ENCODE assay signal across 2 cellular contexts in the genomic region with DNA sequence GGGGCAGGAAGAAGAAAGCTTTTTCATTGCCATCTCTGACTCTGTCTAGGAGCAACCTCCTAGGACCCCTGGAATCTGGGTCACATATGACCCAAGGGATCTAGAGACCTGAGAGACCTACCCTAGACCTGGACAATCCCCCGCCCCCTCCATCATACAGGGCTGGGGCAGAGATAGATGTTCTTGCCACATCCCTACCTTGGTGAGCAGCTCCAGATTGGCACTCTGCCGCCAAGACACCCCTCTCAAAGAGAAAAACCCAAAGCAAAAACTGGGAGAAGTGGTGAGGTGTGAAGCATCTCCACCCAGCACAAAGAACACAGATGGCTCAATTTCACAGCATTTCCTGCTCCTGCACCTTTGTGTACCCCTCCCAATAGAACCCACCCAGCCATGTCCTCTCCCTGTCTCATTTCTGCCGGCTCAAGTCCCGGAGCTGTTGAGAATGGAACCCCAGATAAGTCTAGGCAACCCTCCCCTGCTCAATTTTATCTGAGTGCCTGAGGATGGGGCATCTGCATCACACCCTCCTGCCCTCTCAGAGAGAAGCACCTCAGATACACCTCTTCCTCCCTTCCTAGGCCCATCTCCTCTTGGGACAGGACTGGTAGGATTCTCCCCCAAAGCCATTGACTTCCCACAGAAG.
TF ChIP-seq lines count a peak whose summit lies in the region.

No MANE protein-coding gene starts in this region.

TF ChIP-seq in SK-N-SH, 30 proteins besides CTCF, POLR2A, EP300 and RAD21:
- TF ChIP-seq, protein P1, sequence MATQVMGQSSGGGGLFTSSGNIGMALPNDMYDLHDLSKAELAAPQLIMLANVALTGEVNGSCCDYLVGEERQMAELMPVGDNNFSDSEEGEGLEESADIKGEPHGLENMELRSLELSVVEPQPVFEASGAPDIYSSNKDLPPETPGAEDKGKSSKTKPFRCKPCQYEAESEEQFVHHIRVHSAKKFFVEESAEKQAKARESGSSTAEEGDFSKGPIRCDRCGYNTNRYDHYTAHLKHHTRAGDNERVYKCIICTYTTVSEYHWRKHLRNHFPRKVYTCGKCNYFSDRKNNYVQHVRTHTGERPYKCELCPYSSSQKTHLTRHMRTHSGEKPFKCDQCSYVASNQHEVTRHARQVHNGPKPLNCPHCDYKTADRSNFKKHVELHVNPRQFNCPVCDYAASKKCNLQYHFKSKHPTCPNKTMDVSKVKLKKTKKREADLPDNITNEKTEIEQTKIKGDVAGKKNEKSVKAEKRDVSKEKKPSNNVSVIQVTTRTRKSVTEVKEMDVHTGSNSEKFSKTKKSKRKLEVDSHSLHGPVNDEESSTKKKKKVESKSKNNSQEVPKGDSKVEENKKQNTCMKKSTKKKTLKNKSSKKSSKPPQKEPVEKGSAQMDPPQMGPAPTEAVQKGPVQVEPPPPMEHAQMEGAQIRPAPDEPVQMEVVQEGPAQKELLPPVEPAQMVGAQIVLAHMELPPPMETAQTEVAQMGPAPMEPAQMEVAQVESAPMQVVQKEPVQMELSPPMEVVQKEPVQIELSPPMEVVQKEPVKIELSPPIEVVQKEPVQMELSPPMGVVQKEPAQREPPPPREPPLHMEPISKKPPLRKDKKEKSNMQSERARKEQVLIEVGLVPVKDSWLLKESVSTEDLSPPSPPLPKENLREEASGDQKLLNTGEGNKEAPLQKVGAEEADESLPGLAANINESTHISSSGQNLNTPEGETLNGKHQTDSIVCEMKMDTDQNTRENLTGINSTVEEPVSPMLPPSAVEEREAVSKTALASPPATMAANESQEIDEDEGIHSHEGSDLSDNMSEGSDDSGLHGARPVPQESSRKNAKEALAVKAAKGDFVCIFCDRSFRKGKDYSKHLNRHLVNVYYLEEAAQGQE (IDR thresholded peaks at IDR 0.05; ENCODE audit: low read depth, low read length), result no peak
- no peak for TF ChIP-seq RFX5 (IDR thresholded peaks at IDR 0.05; ENCODE audit: low read length)
- no peak for TF ChIP-seq SIN3A (IDR thresholded peaks at IDR 0.05; ENCODE audit: borderline replicate concordance, low read depth, low read length)
- no peak for TF ChIP-seq TAF1 (IDR thresholded peaks at IDR 0.05; ENCODE audit: borderline replicate concordance, low read depth, low read length)
- TF ChIP-seq FOXM1 (IDR thresholded peaks at IDR 0.05; ENCODE audit: low read depth), result no peak
- TF ChIP-seq POLR2AphosphoS5 (IDR thresholded peaks at IDR 0.05; ENCODE audit: low read depth, low read length), result no peak
- no peak for TF ChIP-seq TCF12 (IDR thresholded peaks at IDR 0.05)
- TF ChIP-seq, protein P2, sequence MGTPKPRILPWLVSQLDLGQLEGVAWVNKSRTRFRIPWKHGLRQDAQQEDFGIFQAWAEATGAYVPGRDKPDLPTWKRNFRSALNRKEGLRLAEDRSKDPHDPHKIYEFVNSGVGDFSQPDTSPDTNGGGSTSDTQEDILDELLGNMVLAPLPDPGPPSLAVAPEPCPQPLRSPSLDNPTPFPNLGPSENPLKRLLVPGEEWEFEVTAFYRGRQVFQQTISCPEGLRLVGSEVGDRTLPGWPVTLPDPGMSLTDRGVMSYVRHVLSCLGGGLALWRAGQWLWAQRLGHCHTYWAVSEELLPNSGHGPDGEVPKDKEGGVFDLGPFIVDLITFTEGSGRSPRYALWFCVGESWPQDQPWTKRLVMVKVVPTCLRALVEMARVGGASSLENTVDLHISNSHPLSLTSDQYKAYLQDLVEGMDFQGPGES (IDR thresholded peaks at IDR 0.05; ENCODE audit: low read depth, low read length), result no peak
- TF ChIP-seq RCOR1 (IDR thresholded peaks at IDR 0.05; ENCODE audit: low read length), result no peak
- TF ChIP-seq, protein P3, sequence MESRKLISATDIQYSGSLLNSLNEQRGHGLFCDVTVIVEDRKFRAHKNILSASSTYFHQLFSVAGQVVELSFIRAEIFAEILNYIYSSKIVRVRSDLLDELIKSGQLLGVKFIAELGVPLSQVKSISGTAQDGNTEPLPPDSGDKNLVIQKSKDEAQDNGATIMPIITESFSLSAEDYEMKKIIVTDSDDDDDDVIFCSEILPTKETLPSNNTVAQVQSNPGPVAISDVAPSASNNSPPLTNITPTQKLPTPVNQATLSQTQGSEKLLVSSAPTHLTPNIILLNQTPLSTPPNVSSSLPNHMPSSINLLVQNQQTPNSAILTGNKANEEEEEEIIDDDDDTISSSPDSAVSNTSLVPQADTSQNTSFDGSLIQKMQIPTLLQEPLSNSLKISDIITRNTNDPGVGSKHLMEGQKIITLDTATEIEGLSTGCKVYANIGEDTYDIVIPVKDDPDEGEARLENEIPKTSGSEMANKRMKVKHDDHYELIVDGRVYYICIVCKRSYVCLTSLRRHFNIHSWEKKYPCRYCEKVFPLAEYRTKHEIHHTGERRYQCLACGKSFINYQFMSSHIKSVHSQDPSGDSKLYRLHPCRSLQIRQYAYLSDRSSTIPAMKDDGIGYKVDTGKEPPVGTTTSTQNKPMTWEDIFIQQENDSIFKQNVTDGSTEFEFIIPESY (IDR thresholded peaks at IDR 0.05; ENCODE audit: borderline replicate concordance, low read depth), result no peak
- no peak for TF ChIP-seq ELF1 (IDR thresholded peaks at IDR 0.05)
- TF ChIP-seq MEF2A (IDR thresholded peaks at IDR 0.05; ENCODE audit: borderline replicate concordance, low read depth), result no peak
- TF ChIP-seq FOSL2 (IDR thresholded peaks at IDR 0.05; ENCODE audit: borderline replicate concordance, low read depth), result no peak
- no peak for TF ChIP-seq TEAD4 (IDR thresholded peaks at IDR 0.05; ENCODE audit: borderline replicate concordance, insufficient read depth)
- TF ChIP-seq NFIC (IDR thresholded peaks at IDR 0.05; ENCODE audit: borderline replicate concordance), result no peak
TF ChIP-seq in SK-N-SH: peak in this region for 0.

TF ChIP-seq in SK-N-SH treated with all-trans-retinoic acid at 6 μM for 48 hours, 23 proteins besides CTCF, POLR2A, EP300 and RAD21 (continued from another document):
- TF ChIP-seq PPARA (CRISPR knock-in tag; IDR thresholded peaks at IDR 0.05; ENCODE audit: borderline replicate concordance), result no peak
